Comparison of ENCODE assay signal across 8 cellular contexts in the genomic region with DNA sequence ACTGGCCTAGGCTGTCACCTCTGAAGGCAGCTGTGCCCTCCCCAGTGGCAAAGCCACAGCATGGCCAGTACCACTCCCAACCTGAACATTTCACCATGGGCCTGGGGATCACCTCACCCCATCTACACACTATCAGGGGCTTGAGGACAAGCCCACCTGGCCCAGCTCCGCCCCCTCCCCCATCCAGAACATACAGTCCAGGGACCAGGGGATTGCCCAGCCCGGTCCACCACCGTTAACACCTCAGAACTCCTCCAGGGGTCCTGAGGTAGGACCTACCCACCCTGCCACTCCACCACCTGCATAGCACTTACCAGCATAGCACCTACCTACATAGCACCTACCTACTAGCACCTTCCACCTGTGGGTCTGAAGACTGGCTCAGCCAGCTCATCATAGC.
"Had no signal": no experiment of that assay in that cellular context is flagged by ENCODE, and none has a peak within 500 bp of the region (broad histone marks: within the 10 kb centered on the region; RNA-seq: fewer than 3 reads in every experiment).

No MANE protein-coding gene starts in this region.

- FAIRE-seq: H1, H54, HTR-8/SVneo, K562 had no signal

- ATAC-seq: GM23338, K562 had no signal

- H3K4me3 ChIP-seq: GM23338, K562 had no signal

- DNase-seq: H9, HCEC 1CT, IMR-90 had no signal
